ENCODE assay signal across 8 cellular contexts in genomic region chr16:66551362-66551761, GRCh38. TPM values are rescaled to one million over a fixed set of nuclear protein-coding genes. Genes with fewer than 3 reads are reported as not detected.
DNase-seq lines count a peak whose midpoint lies in the region; ATAC-seq, FAIRE-seq and TF ChIP-seq lines count a peak whose summit lies in the region.

No MANE protein-coding gene starts in this region.

- FAIRE-seq in GM18507 (lab: Jason Lieb, UNC): peak; percentile 24

- peak; percentile 25 for DNase-seq in AG08396 (ENCODE audit: low spot score)
- DNase-seq in GM18507 (ENCODE audit: extremely low spot score, insufficient read length, low read depth): no peak
- DNase-seq in NCI-H82 treated with DMSO at 0.1 percent for 48 hours (lab: John Stamatoyannopoulos, UW; ENCODE audit: unreplicated experiment): peak; percentile 17
- DNase-seq in activated CD8-positive, alpha-beta memory T cell treated with anti-CD3 and anti-CD28 coated beads for 24 hours: peak; percentile 75
- DNase-seq in erythroblast (lab: John Stamatoyannopoulos, UW): peak; percentile 74
- DNase-seq in progenitor cell of endocrine pancreas (ENCODE audit: low spot score, unreplicated experiment): no peak
- DNase-seq in kidney glomerular epithelial cell (lab: John Stamatoyannopoulos, UW): no peak

- H3K4me1 Mint-ChIP-seq in progenitor cell of endocrine pancreas (ENCODE audit: low read depth): peaks cover 23% of the 10 kb centered on the region

- peaks cover 8% of the 10 kb centered on the region for H3K36me3 Mint-ChIP-seq in progenitor cell of endocrine pancreas (ENCODE audit: insufficient read depth)

- no peaks in the 10 kb centered on the region for H3K9me3 Mint-ChIP-seq in progenitor cell of endocrine pancreas (ENCODE audit: low read depth)

- H3K27me3 Mint-ChIP-seq in progenitor cell of endocrine pancreas: no peaks in the 10 kb centered on the region

- no peak for TF ChIP-seq POLR2A in erythroblast (IDR thresholded peaks at IDR 0.05; ENCODE audit: low read length)

- no peak for ATAC-seq in GM19035 (IDR thresholded peaks at IDR 0.05; ENCODE audit: unreplicated experiment)

- peak overlapping the region; percentile 33 for H3K27ac Mint-ChIP-seq in progenitor cell of endocrine pancreas

- TF ChIP-seq CTCF in progenitor cell of endocrine pancreas (IDR thresholded peaks at IDR 0.05; ENCODE audit: unreplicated experiment): peak; percentile 40

- peak overlapping the region; percentile 79 for H3K4me3 Mint-ChIP-seq in progenitor cell of endocrine pancreas (ENCODE audit: low read depth)

RNA-seq across cellular contexts. Expression of gene CKLF, which starts 1.0 kb away (rescaled TPM):
- total RNA-seq in progenitor cell of endocrine pancreas: 35.6 and 38.1 TPM in 2 replicates

RNA-seq across cellular contexts. Expression of gene TK2, which starts 1.4 kb away (rescaled TPM):
- total RNA-seq in progenitor cell of endocrine pancreas: 16.1 and 17.5 TPM in 2 replicates

RNA-seq across cellular contexts. Expression of gene CMTM1, which starts 14.9 kb away (rescaled TPM):
- 8.8 and 9.0 TPM in 2 replicates for total RNA-seq in progenitor cell of endocrine pancreas

RNA-seq across cellular contexts. Expression of gene CMTM2, which starts 27.9 kb away (rescaled TPM):
- total RNA-seq in progenitor cell of endocrine pancreas: 0.58 TPM in 1 of 2 replicates, not detected in the other

RNA-seq across cellular contexts. Expression of gene CMTM3, which starts 53.1 kb away (rescaled TPM):
- total RNA-seq in progenitor cell of endocrine pancreas: 48.2 and 51.5 TPM in 2 replicates

Comparison
In these comparisons a context has a peak if more than half of its experiments do, and no peak if none do; other contexts are left out.
1. DNase-seq: peak in AG08396 (single experiment), NCI-H82 treated with DMSO at 0.1 percent for 48 hours (single experiment), activated CD8-positive, alpha-beta memory T cell treated with anti-CD3 and anti-CD28 coated beads for 24 hours (single experiment) and erythroblast (2 of 2); none in GM18507 (single experiment), progenitor cell of endocrine pancreas (single experiment) and kidney glomerular epithelial cell (single experiment).